ENCODE assay signal across 8 cellular contexts in the genomic region with DNA sequence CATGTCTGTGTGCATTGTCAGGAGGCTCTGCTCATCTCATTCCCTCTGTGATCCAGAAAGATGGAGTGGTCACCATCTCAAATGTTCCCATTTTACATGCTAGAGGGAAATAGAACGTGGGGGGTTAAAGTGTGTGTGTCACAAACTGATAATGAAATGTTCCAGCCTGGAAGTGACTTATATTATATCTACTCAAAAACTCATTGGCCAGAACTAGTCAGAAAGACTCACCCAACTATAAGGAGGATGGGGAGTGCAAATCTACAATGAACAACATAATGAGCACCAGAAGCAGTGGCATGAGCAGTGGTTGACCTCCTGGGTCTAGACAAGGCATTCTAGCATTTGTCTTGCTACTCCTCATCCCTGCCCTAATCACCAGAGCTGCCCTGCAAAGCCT.
"Had no signal": no experiment of that assay in that cellular context is flagged by ENCODE, and none has a peak within 500 bp of the region (broad histone marks: within the 10 kb centered on the region; RNA-seq: fewer than 3 reads in every experiment).

No MANE protein-coding gene starts in this region.

- FAIRE-seq: G401.6, GM12878, GM12891, GM12892, GM18507, GM19239 had no signal

- DNase-seq: GDM1, GF-D8 had no signal

- H3K4me3 ChIP-seq: GM12878 had no signal

- ATAC-seq: GM12878 had no signal
